21 cellular contexts compared by ENCODE assay signal in genomic region chr6:44564906-44565524, GRCh38.
A peak's percentile ranks its signal among the peaks of the same experiment; 100 is the strongest.
DNase-seq lines count a peak whose midpoint lies in the region; ATAC-seq, FAIRE-seq and TF ChIP-seq lines count a peak whose summit lies in the region.
"Had no signal": no experiment of that assay in that cellular context is flagged by ENCODE, and none has a peak within 500 bp of the region (broad histone marks: within the 10 kb centered on the region; RNA-seq: fewer than 3 reads in every experiment).

No MANE protein-coding gene starts in this region.

- H4K5ac ChIP-seq in H9 (ENCODE audit: insufficient read length, low read depth, low read length) = no peak overlapping the region

- no peak overlapping the region for H2BK120ac ChIP-seq in H9 (ENCODE audit: low read depth, low read length, poor library complexity, severe bottlenecking)

- TF ChIP-seq CTCF in bronchial epithelial cell (IDR thresholded peaks at IDR 0.05; ENCODE audit: insufficient read depth, low read length, severe bottlenecking) (no peak), mucosa of descending colon (IDR thresholded peaks at IDR 0.05) (no peak), H9 (conservative IDR thresholded peaks at IDR 0.05) (no peak)

- H3K18ac ChIP-seq in H9 (ENCODE audit: insufficient read length, low read depth, low read length) = no peak overlapping the region

- CTCF ChIA-PET in CD4-positive, alpha-beta memory T cell (lab: Charles Lee; ENCODE audit: partially characterized antibody) = no interaction called here

- no peaks in the 10 kb centered on the region for H3K79me1 ChIP-seq in H9 (ENCODE audit: insufficient read depth, low read depth, low read length, poor library complexity, severe bottlenecking)

- no peak overlapping the region for H2BK20ac ChIP-seq in H9 (ENCODE audit: low read depth, low read length, poor library complexity, severe bottlenecking)

- POLR2A ChIA-PET in CD4-positive, alpha-beta memory T cell (lab: Charles Lee; ENCODE audit: partially characterized antibody) = no interaction called here

- no peaks in the 10 kb centered on the region for H3K4me1 ChIP-seq in mucosa of descending colon (ENCODE audit: low read depth)
- no peaks in the 10 kb centered on the region for H3K4me1 ChIP-seq in CD4-positive, alpha-beta memory T cell (ENCODE audit: insufficient read depth, low read length)
- H3K4me1 ChIP-seq in H9 (ENCODE audit: insufficient read depth, low read length) = no peaks in the 10 kb centered on the region
- H3K4me1 ChIP-seq: A549, Caco-2 had no signal

- H2AK5ac ChIP-seq in H9 (ENCODE audit: insufficient read length, low read length) = no peak overlapping the region

- H3K27ac ChIP-seq in CD4-positive, alpha-beta memory T cell (ENCODE audit: low read depth, low read length) = no peak overlapping the region
- H3K27ac ChIP-seq in H9 (ENCODE audit: insufficient read length, low read depth, low read length) = no peak overlapping the region
- H3K27ac ChIP-seq: A549, SK-N-MC had no signal

- no peak overlapping the region for H4K91ac ChIP-seq in H9 (ENCODE audit: insufficient read length, low read depth, low read length)

- no peak overlapping the region for H3K4me3 Mint-ChIP-seq in CD4-positive, alpha-beta memory T cell
- H3K4me3 Mint-ChIP-seq in H9 (no peak overlapping the region), immature natural killer cell (no peak overlapping the region)
- H3K4me3 Mint-ChIP-seq: CD14-positive monocyte had no signal

- H4K20me1 ChIP-seq in H9 (ENCODE audit: control insufficient read depth, insufficient read depth, insufficient read length) = no peaks in the 10 kb centered on the region

- peaks cover 0 to 2% (median 0%) of the 10 kb centered on the region in 8 donors for H3K9me3 Mint-ChIP-seq in CD4-positive, alpha-beta memory T cell
- H3K9me3 Mint-ChIP-seq in H9 = no peaks in the 10 kb centered on the region
- peaks cover 0 to 2% (median 0%) of the 10 kb centered on the region in 6 donors for H3K9me3 Mint-ChIP-seq in immature natural killer cell
- H3K9me3 Mint-ChIP-seq: CD14-positive monocyte had no signal

- peaks cover 0 to 3% of the 10 kb centered on the region in 2 donors for H3K36me3 Mint-ChIP-seq in CD4-positive, alpha-beta memory T cell
- H3K36me3 Mint-ChIP-seq in H9 (ENCODE audit: insufficient read depth in 1 of 3, low read depth in 3 of 3) (no peaks in the 10 kb centered on the region), immature natural killer cell (no peaks in the 10 kb centered on the region)

- H3K14ac ChIP-seq in H9 (ENCODE audit: insufficient read depth, low read length) = no peak overlapping the region

- no peaks in the 10 kb centered on the region for H3K79me2 ChIP-seq in H9 (ENCODE audit: insufficient read depth, low read length)

- H3K4me1 Mint-ChIP-seq in CD4-positive, alpha-beta memory T cell = peaks cover 4 to 7% (median 6%) of the 10 kb centered on the region in 4 donors
- peaks cover 20 to 28% of the 10 kb centered on the region in 2 experiments for H3K4me1 Mint-ChIP-seq in H9
- H3K4me1 Mint-ChIP-seq in immature natural killer cell = peaks cover 2 to 6% of the 10 kb centered on the region in 2 donors

- peak; percentile 36 for ATAC-seq in mucosa of descending colon
- ATAC-seq: A549, PC-3 had no signal

- peak; percentile 36 for FAIRE-seq in bronchial epithelial cell (lab: Jason Lieb, UNC)
- FAIRE-seq: A549, GM12891, GM19239 had no signal

- no CpG with 5 or more reads among the region's 6 CpGs for WGBS in H9 (ENCODE audit: extremely low coverage, insufficient read length, low lambda C conversion rate)

- H2BK5ac ChIP-seq in H9 (ENCODE audit: insufficient read length, low read length) = no peak overlapping the region

- no peak overlapping the region for H4K8ac ChIP-seq in H9 (replicated peaks; ENCODE audit: insufficient read length, low read depth, low read length)

- intact Hi-C loops in mucosa of descending colon (cut with DNase I, micrococcal nuclease) = no loop called here
- intact Hi-C loops in CD4-positive, alpha-beta memory T cell (cut with micrococcal nuclease) = no loop called here

- no peak overlapping the region for H2BK12ac ChIP-seq in H9 (ENCODE audit: insufficient read length, low read depth, low read length)

- H2AFZ ChIP-seq in H9 (ENCODE audit: low read length) = no peak overlapping the region

- H3K9ac ChIP-seq in H9 (ENCODE audit: extremely low read depth, insufficient read length, low read length) = no peak overlapping the region

- H3T11ph ChIP-seq in H9 (ENCODE audit: low read length) = no peak overlapping the region

- no peak overlapping the region for H3K4me2 ChIP-seq in H9 (ENCODE audit: insufficient read depth, insufficient read length, low read length)
- H3K4me2 ChIP-seq: A549 had no signal

- no peaks in the 10 kb centered on the region for H3K23me2 ChIP-seq in H9 (ENCODE audit: insufficient read length, low read depth, low read length, poor library complexity, severe bottlenecking)

- H3K27me3 ChIP-seq in bronchial epithelial cell (ENCODE audit: control insufficient read depth, insufficient read depth, low read length) = no peaks in the 10 kb centered on the region
- H3K27me3 ChIP-seq in CD4-positive, alpha-beta memory T cell (ENCODE audit: insufficient read depth, low read length) = no peaks in the 10 kb centered on the region
- no peaks in the 10 kb centered on the region for H3K27me3 ChIP-seq in H9 (ENCODE audit: insufficient read depth, low read length)

- no peak overlapping the region for H3K56ac ChIP-seq in H9 (ENCODE audit: insufficient read length, low read depth, low read length)

- H3K23ac ChIP-seq in H9 (ENCODE audit: insufficient read length, low read depth, low read length) = no peak overlapping the region

- peaks cover 10 to 18% of the 10 kb centered on the region in 2 donors for H3K27me3 Mint-ChIP-seq in CD4-positive, alpha-beta memory T cell
- H3K27me3 Mint-ChIP-seq in H9 (ENCODE audit: low read depth) = peaks cover 6% of the 10 kb centered on the region
- peaks cover 0 to 10% (median 8%) of the 10 kb centered on the region in 3 donors for H3K27me3 Mint-ChIP-seq in immature natural killer cell (ENCODE audit: low read depth in 3 of 3)

- no peak overlapping the region for H2BK15ac ChIP-seq in H9 (ENCODE audit: low read depth, low read length)

- H3K36me3 ChIP-seq in bronchial epithelial cell (ENCODE audit: control insufficient read depth, insufficient read depth, low read length) = no peaks in the 10 kb centered on the region
- H3K36me3 ChIP-seq in mucosa of descending colon (ENCODE audit: low read depth) = no peaks in the 10 kb centered on the region
- no peaks in the 10 kb centered on the region for H3K36me3 ChIP-seq in CD4-positive, alpha-beta memory T cell (ENCODE audit: insufficient read depth, low read length)

- H3K9me3 ChIP-seq in mucosa of descending colon = no peaks in the 10 kb centered on the region
- no peaks in the 10 kb centered on the region for H3K9me3 ChIP-seq in CD4-positive, alpha-beta memory T cell (ENCODE audit: control insufficient read depth in 1 of 2, low read length in 2 of 2)
- no peaks in the 10 kb centered on the region for H3K9me3 ChIP-seq in H9 (ENCODE audit: control insufficient read depth, low read depth, low read length)
- H3K9me3 ChIP-seq: A549, Caco-2 had no signal

- no peak overlapping the region for H3K27ac Mint-ChIP-seq in CD4-positive, alpha-beta memory T cell
- H3K27ac Mint-ChIP-seq in H9 (no peak overlapping the region), immature natural killer cell (no peak overlapping the region)

- H3K4ac ChIP-seq in H9 (ENCODE audit: low read depth, low read length) = no peak overlapping the region

- peak; percentile 56 for DNase-seq in A172 (ENCODE audit: low spot score)
- peak; percentile 32 for DNase-seq in M059J (ENCODE audit: low read depth)
- DNase-seq in bronchial epithelial cell (ENCODE audit: low read depth) = no peak
- no peak for DNase-seq in mucosa of descending colon
- no peak for DNase-seq in CD4-positive, alpha-beta memory T cell
- no peak for DNase-seq in H9
- DNase-seq in NCI-H1092 treated with DMSO at 0.1 percent for 48 hours (lab: John Stamatoyannopoulos, UW) = no peak
- no peak for DNase-seq in immature natural killer cell
- DNase-seq: Caco-2, IMR-90, Kasumi-1, NCI-H1436, NCI-H2081 treated with DMSO at 0.1 percent for 48 hours, NCI-H2227 treated with DMSO at 0.1 percent for 48 hours, NCI-H526 treated with DMSO at 0.1 percent for 48 hours, PC-3 had no signal

- no peak overlapping the region for H3K4me3 ChIP-seq in bronchial epithelial cell (ENCODE audit: low read depth, low read length)
- H3K4me3 ChIP-seq in mucosa of descending colon = no peak overlapping the region
- no peak overlapping the region for H3K4me3 ChIP-seq in CD4-positive, alpha-beta memory T cell (ENCODE audit: low read length in 2 of 2)
- H3K4me3 ChIP-seq: A549, SK-N-MC had no signal

Comparison
In these comparisons a context has a peak if more than half of its experiments do, and no peak if none do; other contexts are left out.
1. DNase-seq: peak in A172 (single experiment) and M059J (single experiment); none in bronchial epithelial cell (single experiment), mucosa of descending colon (0 of 3), CD4-positive, alpha-beta memory T cell (0 of 5), H9 (single experiment), NCI-H1092 treated with DMSO at 0.1 percent for 48 hours (single experiment) and immature natural killer cell (0 of 3).